Comparison of ENCODE assay signal across 17 cellular contexts in the genomic region with DNA sequence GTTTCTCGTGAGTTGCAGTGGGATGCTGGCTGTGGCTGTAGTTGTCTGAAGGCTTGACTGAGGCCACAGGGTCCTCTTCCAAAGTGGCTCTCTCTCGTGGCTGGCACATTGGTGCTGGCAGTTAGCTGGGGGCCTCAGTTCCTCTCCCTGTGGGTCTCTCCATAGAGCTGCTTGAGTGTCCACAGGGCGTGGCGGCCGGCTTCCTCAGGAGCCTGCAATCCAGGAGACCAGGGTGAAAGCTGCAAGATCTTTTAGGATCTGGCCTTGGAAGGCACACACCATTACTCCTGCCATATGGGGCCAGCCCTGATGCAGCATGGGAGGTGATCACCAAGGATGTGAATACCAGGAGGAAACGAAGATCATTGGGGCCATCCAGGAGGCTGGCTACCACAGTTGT. TPM values are rescaled to one million over a fixed set of nuclear protein-coding genes. Genes with fewer than 3 reads are reported as not detected.
DNase-seq lines count a peak whose midpoint lies in the region; ATAC-seq, FAIRE-seq and TF ChIP-seq lines count a peak whose summit lies in the region.
"Had no signal": no experiment of that assay in that cellular context is flagged by ENCODE, and none has a peak within 500 bp of the region (broad histone marks: within the 10 kb centered on the region; RNA-seq: fewer than 3 reads in every experiment).

No MANE protein-coding gene starts in this region.

- no TSS peak for BruUV-seq in K562 (replicated peaks; lab: Mats Ljungman, UMichigan)

- TF ChIP-seq EP300 in K562 (IDR thresholded peaks at IDR 0.05; ENCODE audit: low read length), result no peak

- H3K4me2 ChIP-seq in K562 (ENCODE audit: insufficient read depth, low read length), result no peak overlapping the region

- no peaks in the 10 kb centered on the region for H3K79me2 ChIP-seq in K562 (ENCODE audit: control insufficient read depth, insufficient read depth, low read length)

- no peak for FAIRE-seq in K562 (lab: Jason Lieb, UNC)
- FAIRE-seq: A204.1, GM19239 had no signal

- TF ChIP-seq CTCF in left ventricle myocardium inferior (IDR thresholded peaks at IDR 0.05; ENCODE audit: borderline replicate concordance) (no peak), K562 (IDR thresholded peaks at IDR 0.05 in 2 of 3, conservative IDR thresholded peaks at IDR 0.05 in 1 of 3; ENCODE audit: insufficient read depth in 2 of 3, low read depth in 1 of 3, low read length in 3 of 3) (no peak), neutrophil (IDR thresholded peaks at IDR 0.05) (no peak)

- H3K9me1 ChIP-seq in K562 (ENCODE audit: control insufficient read depth, insufficient read depth, low read length), result no peaks in the 10 kb centered on the region

- DNase-seq in right cardiac atrium, result peak in 1 of 3 donors; percentile 32
- DNase-seq in left ventricle myocardium inferior, result no peak
- DNase-seq in K562 (ENCODE audit: extremely low read depth in 1 of 4, low spot score in 3 of 4), result no peak
- DNase-seq in AG08396 (ENCODE audit: low spot score), result no peak
- no peak for DNase-seq in NCI-H2081 treated with DMSO at 0.1 percent for 48 hours (lab: John Stamatoyannopoulos, UW)
- DNase-seq in OCI-M1 (lab: John Stamatoyannopoulos, UW), result no peak
- DNase-seq: Caco-2; CD4-positive, CD25-positive, alpha-beta regulatory T cell; NCI-H187; NCI-H345; NCI-H526 treated with DMSO at 0.1 percent for 48 hours; PC-3 had no signal

- WGBS in right cardiac atrium, result 88% methylated on average over 6 of the region's 6 CpGs
- 74% methylated on average over 6 of the region's 6 CpGs for WGBS in K562 (ENCODE audit: insufficient coverage, low coverage, missing lambda C conversion rate)

- TF ChIP-seq POLR2A in K562 (conservative IDR thresholded peaks at IDR 0.05), result no peak

- no peak overlapping the region for H3K4me3 ChIP-seq in right cardiac atrium (ENCODE audit: low read length)
- no peak overlapping the region for H3K4me3 ChIP-seq in left ventricle myocardium inferior
- H3K4me3 ChIP-seq in K562, result no peak overlapping the region
- peak overlapping the region in 1 of 2 experiments; percentile 16 for H3K4me3 ChIP-seq in neutrophil (ENCODE audit: low read depth in 1 of 2, low read length in 1 of 2)
- H3K4me3 ChIP-seq: HAP-1 had no signal

- POLR2A ChIA-PET in K562 (lab: Yijun Ruan, JAX), result interaction anchor here (1.0 kb wide), 2 partner anchors 16 to 164 kb away, joined by 3 read pairs; no protein-coding TSS in a partner anchor

- peak overlapping the region; percentile 38; the same call in 1 of the 2 replicates for H2AFZ ChIP-seq in K562 (ENCODE audit: low read depth, low read length)

- H3K27me3 ChIP-seq in right cardiac atrium (ENCODE audit: control insufficient read depth, insufficient read depth) (no peaks in the 10 kb centered on the region), left ventricle myocardium inferior (ENCODE audit: low read depth) (no peaks in the 10 kb centered on the region), K562 (ENCODE audit: control insufficient read depth in 2 of 2, insufficient read depth in 2 of 2, low read length in 2 of 2) (no peaks in the 10 kb centered on the region), neutrophil (no peaks in the 10 kb centered on the region)

- H3K36me3 ChIP-seq in left ventricle myocardium inferior, result no peaks in the 10 kb centered on the region
- no peaks in the 10 kb centered on the region for H3K36me3 ChIP-seq in K562 (ENCODE audit: control insufficient read depth, insufficient read depth, low read length)
- no peaks in the 10 kb centered on the region for H3K36me3 ChIP-seq in neutrophil
- H3K36me3 ChIP-seq: HAP-1 had no signal

- intact Hi-C loops in right cardiac atrium (cut with DNase I), result no loop called here
- intact Hi-C loops in left ventricle myocardium inferior (cut with micrococcal nuclease), result no loop called here
- intact Hi-C loops in K562 (cut with micrococcal nuclease), result loop anchor here (5.0 to 10.0 kb wide), 2 partner anchors 103 to 300 kb away; partner anchors contain the start of gene CMBL

- no peak overlapping the region; a peak in 1 of 4 replicates for H3K9ac ChIP-seq in K562 (ENCODE audit: insufficient read depth in 1 of 2, low read depth in 2 of 2, low read length in 2 of 2)

- H3K27ac ChIP-seq in right cardiac atrium (ENCODE audit: low read length), result peak overlapping the region; percentile 42
- H3K27ac ChIP-seq in left ventricle myocardium inferior (replicated peaks), result no peak overlapping the region
- no peak overlapping the region for H3K27ac ChIP-seq in K562 (ENCODE audit: extremely low read depth, low read depth, low read length)
- peak overlapping the region; percentile 83 for H3K27ac ChIP-seq in neutrophil
- H3K27ac ChIP-seq: RWPE1 had no signal

- H4K20me1 ChIP-seq in K562 (replicated peaks; ENCODE audit: control insufficient read depth, insufficient read depth, low read length), result no peaks in the 10 kb centered on the region

- H3K4me1 ChIP-seq in right cardiac atrium (ENCODE audit: control insufficient read depth, insufficient read depth, low read length), result peaks cover 9% of the 10 kb centered on the region
- H3K4me1 ChIP-seq in left ventricle myocardium inferior, result peaks cover 55% of the 10 kb centered on the region
- H3K4me1 ChIP-seq in K562 (replicated peaks in 1 of 2; ENCODE audit: control insufficient read depth in 2 of 2, insufficient read depth in 2 of 2, low read length in 2 of 2), result peaks cover 41 to 46% of the 10 kb centered on the region in 2 experiments
- H3K4me1 ChIP-seq in neutrophil (ENCODE audit: control insufficient read depth in 1 of 2, insufficient read depth in 1 of 2, low read depth in 1 of 2, low read length in 1 of 2), result peaks cover 53 to 77% of the 10 kb centered on the region in 2 experiments

- no peak for TF ChIP-seq RAD21 in K562 (CRISPR knock-in tag; conservative IDR thresholded peaks at IDR 0.05 in 1 of 2, IDR thresholded peaks at IDR 0.05 in 1 of 2)

- ATAC-seq in right cardiac atrium (no peak), K562 (no peak)
- ATAC-seq: PC-3 had no signal

- CTCF ChIA-PET in K562 (lab: Yijun Ruan, JAX; ENCODE audit: low intra/inter-chr PET ratio), result no interaction called here

- in situ Hi-C loops in K562 (cut with MboI), result no loop called here

- H3K9me3 ChIP-seq in right cardiac atrium (ENCODE audit: control insufficient read depth, low read length) (no peaks in the 10 kb centered on the region), left ventricle myocardium inferior (replicated peaks) (no peaks in the 10 kb centered on the region), K562 (replicated peaks; ENCODE audit: control insufficient read depth, insufficient read depth, low read depth, low read length) (no peaks in the 10 kb centered on the region), neutrophil (no peaks in the 10 kb centered on the region)
- H3K9me3 ChIP-seq: Caco-2, HAP-1 had no signal

TF ChIP-seq in K562, 482 proteins besides CTCF, POLR2A, EP300 and RAD21:
- TF ChIP-seq ELF2 (CRISPR knock-in tag; IDR thresholded peaks at IDR 0.05) (no peak), CHAMP1 (IDR thresholded peaks at IDR 0.05) (no peak), NFATC3 (IDR thresholded peaks at IDR 0.05) (no peak), ELF4 (CRISPR knock-in tag; IDR thresholded peaks at IDR 0.05) (no peak)
TF ChIP-seq in K562: peak in this region for 0.

RNA-seq across cellular contexts. Expression of gene ANKRD33B, which starts 41.1 kb away (rescaled TPM):
- total RNA-seq in right cardiac atrium, result 1 to 10 TPM; 2.2 to 2.7 (median 2.4) TPM
- 1.3 TPM for polyA plus RNA-seq in right cardiac atrium
- 15.2 TPM for total RNA-seq in left ventricle myocardium inferior
- total RNA-seq in K562 (2011; cell fraction: chromatin; rRNA removed; ENCODE audit: low replicate concordance), result 1.3 and 1.7 TPM in 2 replicates
- 1.5 and 1.6 TPM in 2 replicates for total RNA-seq in K562 (2011; cell fraction: nucleolus; rRNA removed)
- total RNA-seq in K562 (2011; cell fraction: nucleoplasm; rRNA removed), result 1.5 and 1.7 TPM in 2 replicates
- 0.45 and 0.53 TPM in 2 replicates for total RNA-seq in K562 (2014; rRNA removed)
- 0.38 and 0.40 TPM in 2 replicates for total RNA-seq in K562 (2014; rRNA removed; fragmentation: Illumina TruSeq; extraction: Trizol)
- total RNA-seq in K562 (2015; rRNA removed; fragmentation: Illumina TruSeq; extraction: Trizol), result 1.5 TPM in 2 replicates
- 1.3 and 1.7 TPM in 2 replicates for total RNA-seq in K562 (2021)
- 0.08 and 0.17 TPM in 2 replicates for polyA plus RNA-seq in K562 (2011; rRNA removed)
- 0.15 and 0.21 TPM in 2 replicates for polyA plus RNA-seq in K562 (2011; cell fraction: cytosol; rRNA removed)
- 0.24 and 0.44 TPM in 2 replicates for polyA plus RNA-seq in K562 (2011; cell fraction: nucleus; rRNA removed)
- polyA plus RNA-seq in K562 (2012), result 1.5 and 3.9 TPM in 2 replicates
- polyA plus RNA-seq in K562 (2014; fragmentation: Illumina TruSeq; extraction: Trizol), result 0.43 and 0.54 TPM in 2 replicates
- under 1 TPM; 0.10 to 0.17 TPM for polyA plus RNA-seq in K562 (2014; fragmentation: Nextera tagmentation; extraction: Ambion mirVana)
- polyA plus RNA-seq in K562 (2014; rRNA removed), result 0.16 and 0.33 TPM in 2 replicates
- 0.36 and 0.67 TPM in 2 replicates for polyA minus RNA-seq in K562 (2011; rRNA and poly(A)+ RNA removed)
- 0.36 and 1.2 TPM in 2 replicates for polyA minus RNA-seq in K562 (2011; cell fraction: cytosol; rRNA and poly(A)+ RNA removed)
- polyA minus RNA-seq in K562 (2011; cell fraction: nucleus; rRNA and poly(A)+ RNA removed), result 0.78 and 0.81 TPM in 2 replicates

Comparison
In these comparisons a context has a peak if more than half of its experiments do, and no peak if none do; other contexts are left out.
1. H3K27ac ChIP-seq: peak in right cardiac atrium (single experiment) and neutrophil (single experiment); none in left ventricle myocardium inferior (single experiment) and K562 (single experiment).